Comparison of ENCODE assay signal across 9 cellular contexts in genomic region chr9:95875305-95876137, GRCh38. TPM values are rescaled to one million over a fixed set of nuclear protein-coding genes. Genes with fewer than 3 reads are reported as not detected.
DNase-seq lines count a peak whose midpoint lies in the region; ATAC-seq and TF ChIP-seq lines count a peak whose summit lies in the region.
"Had no signal": no experiment of that assay in that cellular context is flagged by ENCODE, and none has a peak within 500 bp of the region (broad histone marks: within the 10 kb centered on the region; RNA-seq: fewer than 3 reads in every experiment).

Gene ERCC6L2, plus strand, starts transcription at chr9:95875691. Its CDS starts 348 bp downstream, at chr9:95876039.

- H3K36me3 Mint-ChIP-seq in activated CD4-positive, alpha-beta T cell treated with anti-CD3 and anti-CD28 coated beads for 36 hours (ENCODE audit: low read depth): peaks cover 37% of the 10 kb centered on the region
- peaks cover 3% of the 10 kb centered on the region for H3K36me3 Mint-ChIP-seq in chondrocyte (ENCODE audit: low read depth)

- POLR2A ChIA-PET in activated CD4-positive, alpha-beta T cell treated with anti-CD3 and anti-CD28 coated beads for 36 hours (lab: Charles Lee): interaction anchor here (0.7 to 1.1 kb wide), 4 partner anchors 13 to 602 kb away, joined by 3 read pairs; no protein-coding TSS in a partner anchor

- H3K27me3 Mint-ChIP-seq in activated CD4-positive, alpha-beta T cell treated with anti-CD3 and anti-CD28 coated beads for 36 hours: no peaks in the 10 kb centered on the region
- no peaks in the 10 kb centered on the region for H3K27me3 Mint-ChIP-seq in chondrocyte (ENCODE audit: low read depth)
- H3K27me3 Mint-ChIP-seq: activated naive CD8-positive, alpha-beta T cell had no signal

- H3K27ac Mint-ChIP-seq in activated CD4-positive, alpha-beta T cell treated with anti-CD3 and anti-CD28 coated beads for 36 hours: no peak within 1 kb of the TSS
- H3K27ac Mint-ChIP-seq in chondrocyte (ENCODE audit: unreplicated experiment): no peak within 1 kb of the TSS
- H3K27ac Mint-ChIP-seq: activated naive CD8-positive, alpha-beta T cell had no signal

- peak; percentile 33 for TF ChIP-seq CTCF in chondrocyte (IDR thresholded peaks at IDR 0.05)

- DNase-seq in C1 segment of cervical spinal cord (lab: John Stamatoyannopoulos, UW): peak; percentile 49 to 95 (median 88)
- DNase-seq in NCI-H524 treated with DMSO at 0.1 percent for 48 hours (lab: John Stamatoyannopoulos, UW): peak; percentile 95
- DNase-seq in activated CD4-positive, alpha-beta T cell treated with anti-CD3 and anti-CD28 coated beads for 36 hours: peak; percentile 97
- peak; percentile 97 for DNase-seq in chondrocyte (ENCODE audit: low spot score)
- peak; percentile 92 for DNase-seq in kidney glomerular epithelial cell (lab: John Stamatoyannopoulos, UW)
- peak; percentile 94 for DNase-seq in stimulated activated CD4-positive, alpha-beta T cell treated with anti-CD3 and anti-CD28 coated beads, Interleukin-2, amount 100 ng/mL, for 24 hours

- peaks cover 20% of the 10 kb centered on the region for H3K4me1 Mint-ChIP-seq in activated CD4-positive, alpha-beta T cell treated with anti-CD3 and anti-CD28 coated beads for 36 hours
- H3K4me1 Mint-ChIP-seq in chondrocyte (ENCODE audit: low read depth): peaks cover 33% of the 10 kb centered on the region

- no peak within 1 kb of the TSS for H3K4me3 Mint-ChIP-seq in activated CD4-positive, alpha-beta T cell treated with anti-CD3 and anti-CD28 coated beads for 36 hours
- no peak within 1 kb of the TSS for H3K4me3 Mint-ChIP-seq in chondrocyte (ENCODE audit: unreplicated experiment)
- H3K4me3 Mint-ChIP-seq: activated naive CD8-positive, alpha-beta T cell had no signal

- ATAC-seq in GM19372 (IDR thresholded peaks at IDR 0.05; ENCODE audit: low read depth, unreplicated experiment) (peak; percentile 89), HG03460 (IDR thresholded peaks at IDR 0.05; ENCODE audit: unreplicated experiment) (peak; percentile 87)
- ATAC-seq in activated CD4-positive, alpha-beta T cell treated with anti-CD3 and anti-CD28 coated beads for 36 hours: peak; percentile 94

- intact Hi-C loops in activated CD4-positive, alpha-beta T cell treated with anti-CD3 and anti-CD28 coated beads for 36 hours (cut with DNase I, micrococcal nuclease): loop anchor here (1.0 to 5.0 kb wide), 15 partner anchors 23 to 902 kb away; partner anchors contain the start of genes ZNF367 (in 2 of the 2), FANCC (in 1 of the 2) and ZNF510 (in 1 of the 2)

- H3K9me3 Mint-ChIP-seq in activated CD4-positive, alpha-beta T cell treated with anti-CD3 and anti-CD28 coated beads for 36 hours (ENCODE audit: low read depth): peaks cover 3% of the 10 kb centered on the region
- no peaks in the 10 kb centered on the region for H3K9me3 Mint-ChIP-seq in chondrocyte (ENCODE audit: low read depth)

- CTCF ChIA-PET in activated CD4-positive, alpha-beta T cell treated with anti-CD3 and anti-CD28 coated beads for 36 hours (lab: Charles Lee): interaction anchor here (0.6 to 1.3 kb wide), 6 partner anchors 9 to 1114 kb away, joined by 3 to 4 read pairs (median 4); no protein-coding TSS in a partner anchor

RNA-seq across cellular contexts. Expression of gene ERCC6L2, which starts in this region (rescaled TPM):
- 10 to 100 TPM; 24.0 to 25.9 TPM for total RNA-seq in activated CD4-positive, alpha-beta T cell treated with anti-CD3 and anti-CD28 coated beads for 36 hours
- total RNA-seq in chondrocyte: 34.9 to 41.1 TPM (median 35.8 TPM) in 3 replicates

Comparison
In these comparisons a context has a peak if more than half of its experiments do, and no peak if none do; other contexts are left out.
1. Peak in every context shown above with its lines: DNase-seq and ATAC-seq.